22 cellular contexts compared by ENCODE assay signal in the genomic region with DNA sequence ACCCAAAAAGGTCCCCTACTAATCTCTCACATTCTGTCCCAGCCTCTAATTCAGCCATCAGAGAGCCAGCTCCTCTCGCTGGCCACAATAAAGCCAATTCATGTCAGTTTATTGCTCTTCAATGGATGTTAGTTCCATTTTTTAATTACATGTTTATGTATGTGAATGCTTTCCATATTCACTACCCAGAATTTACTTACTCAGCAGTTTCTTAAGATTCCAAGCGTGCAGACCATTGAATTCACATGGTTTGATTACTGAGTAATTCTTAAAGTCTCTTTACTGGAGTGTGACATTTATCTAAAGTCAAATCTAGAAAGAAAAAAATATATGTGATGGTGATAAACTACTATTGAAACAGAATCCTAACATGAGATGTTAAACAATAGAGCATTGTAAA.
"Had no signal": no experiment of that assay in that cellular context is flagged by ENCODE, and none has a peak within 500 bp of the region (broad histone marks: within the 10 kb centered on the region; RNA-seq: fewer than 3 reads in every experiment).

No MANE protein-coding gene starts in this region.

- H3K36me3 ChIP-seq: MG63 had no signal

- FAIRE-seq: RCC 7860 had no signal

- ATAC-seq: SK-N-SH treated with all-trans-retinoic acid at 6 μM for 48 hours had no signal

- DNase-seq: Karpas-422, KG1, MG63, NCI-H1092, NCI-H1105 treated with DMSO at 0.1 percent for 48 hours, NCI-H1417 treated with DMSO at 0.1 percent for 48 hours, NCI-H146, NCI-H1694 treated with DMSO at 0.1 percent for 48 hours, NCI-H1930, NCI-H2081, NCI-H2107, NCI-H2227 treated with DMSO at 0.1 percent for 48 hours, NCI-H446, NCI-H510A, NCI-H524 treated with DMSO at 0.1 percent for 48 hours, NCI-H774, Right ventricle myocardium superior, RPMI8226, SIG-M5, T-helper 1 cell had no signal

- H3K9me3 ChIP-seq: MG63 had no signal

- H3K27me3 ChIP-seq: MG63 had no signal

- H3K4me3 ChIP-seq: MG63 had no signal
